In genomic region chr2:148814853-148815419, GRCh38 we compare ENCODE assay signal across 12 cellular contexts.
DNase-seq lines count a peak whose midpoint lies in the region; ATAC-seq and TF ChIP-seq lines count a peak whose summit lies in the region.
"Had no signal": no experiment of that assay in that cellular context is flagged by ENCODE, and none has a peak within 500 bp of the region (broad histone marks: within the 10 kb centered on the region; RNA-seq: fewer than 3 reads in every experiment).

No MANE protein-coding gene starts in this region.

- H3K4me1 Mint-ChIP-seq in activated CD4-positive, alpha-beta T cell treated with anti-CD3 and anti-CD28 coated beads, Interleukin-2, amount 10 ng/mL, durations not matched to agents 24 days and 14 days = peaks cover 17% of the 10 kb centered on the region
- H3K4me1 Mint-ChIP-seq in activated T-cell treated with anti-CD3 and anti-CD28 coated beads, Interleukin-2, amount 50 U/mL, for 72 hours (ENCODE audit: low read depth) = peaks cover 33% of the 10 kb centered on the region

- 62 to 66% methylated on average over 7 of the region's 7 CpGs for WGBS in gastroesophageal sphincter (ENCODE audit: low coverage in 1 of 2), 2 donors

- intact Hi-C loops in activated CD4-positive, alpha-beta T cell treated with anti-CD3 and anti-CD28 coated beads, Interleukin-2, amount 10 ng/mL, durations not matched to agents 24 days and 14 days (cut with micrococcal nuclease) = loop anchor here (5.0 kb wide), 3 partner anchors 62 to 288 kb away; partner anchors contain the start of gene KIF5C

- H3K27ac Mint-ChIP-seq in activated CD4-positive, alpha-beta T cell treated with anti-CD3 and anti-CD28 coated beads, Interleukin-2, amount 10 ng/mL, durations not matched to agents 24 days and 14 days = peak overlapping the region; percentile 12
- H3K27ac Mint-ChIP-seq in activated T-cell treated with anti-CD3 and anti-CD28 coated beads, Interleukin-2, amount 50 U/mL, for 72 hours = no peak overlapping the region
- H3K27ac Mint-ChIP-seq: activated T-cell treated with anti-CD3 and anti-CD28 coated beads, Interleukin-2, amount 50 U/mL, for 24 hours had no signal

- H3K4me3 Mint-ChIP-seq in activated CD4-positive, alpha-beta T cell treated with anti-CD3 and anti-CD28 coated beads, Interleukin-2, amount 10 ng/mL, durations not matched to agents 24 days and 14 days = no peak overlapping the region
- peak overlapping the region in 1 of 2 donors; percentile 38 for H3K4me3 Mint-ChIP-seq in activated T-cell treated with anti-CD3 and anti-CD28 coated beads, Interleukin-2, amount 50 U/mL, for 72 hours
- H3K4me3 Mint-ChIP-seq: activated T-cell treated with anti-CD3 and anti-CD28 coated beads, Interleukin-2, amount 50 U/mL, for 24 hours had no signal

- TF ChIP-seq POLR2A in gastroesophageal sphincter (IDR thresholded peaks at IDR 0.05) = no peak

- H3K9me3 ChIP-seq in gastroesophageal sphincter (no peaks in the 10 kb centered on the region), subcutaneous abdominal adipose tissue (ENCODE audit: control insufficient read depth in 5 of 5, low read length in 5 of 5) (no peaks in the 10 kb centered on the region)

- TF ChIP-seq EP300 in gastroesophageal sphincter (IDR thresholded peaks at IDR 0.05) = no peak

- no peak for TF ChIP-seq CTCF in WI38 (IDR thresholded peaks at IDR 0.05; ENCODE audit: low read depth, low read length)
- no peak for TF ChIP-seq CTCF in gastroesophageal sphincter (IDR thresholded peaks at IDR 0.05)

- ATAC-seq in gastroesophageal sphincter = no peak
- ATAC-seq in activated T-cell treated with anti-CD3 and anti-CD28 coated beads, Interleukin-2, amount 50 U/mL, for 72 hours (replicated peaks in 1 of 2) = no peak

- H3K4me3 ChIP-seq in WI38 (ENCODE audit: low read depth, low read length) (peak overlapping the region; percentile 9; the same call in 1 of the 2 replicates), gastroesophageal sphincter (no peak overlapping the region), subcutaneous abdominal adipose tissue (ENCODE audit: low read depth in 1 of 5, low read length in 5 of 5) (peak overlapping the region in 4 of 5 donors; percentile 1 to 23 (median 17))

- DNase-seq in activated CD4-positive, alpha-beta T cell treated with anti-CD3 and anti-CD28 coated beads, Interleukin-2, amount 10 ng/mL, durations not matched to agents 24 days and 14 days = no peak
- DNase-seq in activated CD4-positive, alpha-beta T cell treated with anti-CD3 and anti-CD28 coated beads for 1 hour = no peak
- DNase-seq in NCI-H2029 treated with DMSO at 0.1 percent for 48 hours (lab: John Stamatoyannopoulos, UW) = no peak
- no peak for DNase-seq in activated T-cell treated with anti-CD3 and anti-CD28 coated beads, Interleukin-2, amount 50 U/mL, for 72 hours
- DNase-seq in NCI-H446 treated with DMSO at 0.1 percent for 48 hours (lab: John Stamatoyannopoulos, UW) = no peak
- DNase-seq: 8988T; activated T-cell treated with anti-CD3 and anti-CD28 coated beads, Interleukin-2, amount 50 U/mL, for 24 hours; DMS79; NCI-H774 had no signal

- H3K36me3 Mint-ChIP-seq in activated CD4-positive, alpha-beta T cell treated with anti-CD3 and anti-CD28 coated beads, Interleukin-2, amount 10 ng/mL, durations not matched to agents 24 days and 14 days (ENCODE audit: low read depth) = no peaks in the 10 kb centered on the region
- no peaks in the 10 kb centered on the region for H3K36me3 Mint-ChIP-seq in activated T-cell treated with anti-CD3 and anti-CD28 coated beads, Interleukin-2, amount 50 U/mL, for 72 hours (ENCODE audit: insufficient read depth in 2 of 2)

- peaks cover 27% of the 10 kb centered on the region for H3K27me3 Mint-ChIP-seq in activated CD4-positive, alpha-beta T cell treated with anti-CD3 and anti-CD28 coated beads, Interleukin-2, amount 10 ng/mL, durations not matched to agents 24 days and 14 days
- H3K27me3 Mint-ChIP-seq in activated T-cell treated with anti-CD3 and anti-CD28 coated beads, Interleukin-2, amount 50 U/mL, for 72 hours (ENCODE audit: low read depth) = peaks cover 36% of the 10 kb centered on the region

- H3K27me3 ChIP-seq in gastroesophageal sphincter = no peaks in the 10 kb centered on the region
- H3K27me3 ChIP-seq in subcutaneous abdominal adipose tissue (ENCODE audit: control insufficient read depth in 5 of 5, insufficient read depth in 4 of 5, low read length in 5 of 5) = no peaks in the 10 kb centered on the region

- no peak overlapping the region for H3K9ac ChIP-seq in subcutaneous abdominal adipose tissue (ENCODE audit: low read length in 5 of 5)

- H3K4me1 ChIP-seq in gastroesophageal sphincter (peaks cover 0 to 59% (median 0%) of the 10 kb centered on the region in 3 donors), subcutaneous abdominal adipose tissue (ENCODE audit: control insufficient read depth in 5 of 5, insufficient read depth in 5 of 5, low read length in 5 of 5) (peaks cover 5 to 43% (median 34%) of the 10 kb centered on the region in 5 donors)

- peaks cover 3% of the 10 kb centered on the region for H3K9me3 Mint-ChIP-seq in activated CD4-positive, alpha-beta T cell treated with anti-CD3 and anti-CD28 coated beads, Interleukin-2, amount 10 ng/mL, durations not matched to agents 24 days and 14 days
- no peaks in the 10 kb centered on the region for H3K9me3 Mint-ChIP-seq in activated T-cell treated with anti-CD3 and anti-CD28 coated beads, Interleukin-2, amount 50 U/mL, for 72 hours
- H3K9me3 Mint-ChIP-seq: activated T-cell treated with anti-CD3 and anti-CD28 coated beads, Interleukin-2, amount 50 U/mL, for 24 hours had no signal

- H3K27ac ChIP-seq in gastroesophageal sphincter = peak overlapping the region in 3 of 4 donors; percentile 2 to 50 (median 37)
- no peak overlapping the region for H3K27ac ChIP-seq in subcutaneous abdominal adipose tissue (ENCODE audit: low read depth, low read length)

- H3K36me3 ChIP-seq in gastroesophageal sphincter (no peaks in the 10 kb centered on the region), subcutaneous abdominal adipose tissue (ENCODE audit: control insufficient read depth in 5 of 5, insufficient read depth in 5 of 5, low read length in 5 of 5) (no peaks in the 10 kb centered on the region)

Comparison
In these comparisons a context has a peak if more than half of its experiments do, and no peak if none do; other contexts are left out.
1. H3K4me3 ChIP-seq: peak in WI38 (single experiment) and subcutaneous abdominal adipose tissue (4 of 5); none in gastroesophageal sphincter (0 of 2).